Comparison of ENCODE assay signal across 8 cellular contexts in the genomic region with DNA sequence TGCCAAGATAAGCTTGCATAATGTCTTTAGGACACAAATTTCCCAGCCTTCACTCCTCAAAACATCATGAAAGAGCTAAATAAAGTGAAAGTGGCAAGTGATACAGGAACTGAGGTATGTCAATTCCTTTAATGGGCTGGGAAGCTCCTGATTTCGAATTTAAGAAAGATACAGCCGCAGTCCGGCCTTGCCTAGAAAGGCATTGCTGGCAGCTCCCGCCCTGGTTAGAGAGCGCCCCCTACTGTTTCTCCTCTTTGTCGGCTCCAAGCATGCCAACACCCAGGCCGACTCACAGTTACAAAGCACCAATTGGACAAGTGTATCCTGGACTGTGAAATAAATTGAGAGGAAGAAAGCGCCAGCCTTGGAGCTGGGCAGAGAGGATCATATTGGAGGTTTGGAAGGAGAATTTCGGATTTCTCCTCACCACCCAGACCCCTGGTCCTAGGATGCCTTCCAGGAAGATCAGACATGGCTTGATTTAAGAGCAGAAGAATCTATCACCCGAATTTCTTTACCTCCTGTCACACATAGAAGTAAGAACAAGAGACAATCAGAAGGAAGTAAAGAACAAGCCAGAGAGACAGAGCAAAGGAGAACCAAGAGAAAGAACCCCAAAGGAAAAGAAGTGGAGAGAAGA.
DNase-seq lines count a peak whose midpoint lies in the region; ATAC-seq, FAIRE-seq and TF ChIP-seq lines count a peak whose summit lies in the region.

No MANE protein-coding gene starts in this region.

- ATAC-seq in A549 (peak; percentile 97 to 99), GM18519 (IDR thresholded peaks at IDR 0.05; ENCODE audit: low FRiP score, unreplicated experiment) (peak; percentile 82), HG03064 (IDR thresholded peaks at IDR 0.05; ENCODE audit: low read depth, unreplicated experiment) (peak; percentile 85)

- TF ChIP-seq RAD21 in A549 (conservative IDR thresholded peaks at IDR 0.05 in 1 of 2, IDR thresholded peaks at IDR 0.05 in 1 of 2) = peak; percentile 87 to 89

- POLR2A ChIA-PET in A549 (lab: Yijun Ruan, JAX) = no interaction called here

- DNase-seq in A549 (ENCODE audit: low read depth in 1 of 2, low spot score in 1 of 2) (peak; percentile 28 to 78), NCI-H2107 (lab: John Stamatoyannopoulos, UW) (peak; percentile 75), UCSD-AML1 (lab: John Stamatoyannopoulos, UW; ENCODE audit: unreplicated experiment) (peak; percentile 70), brain microvascular endothelial cell (peak; percentile 83), iPS-NIHi11 (ENCODE audit: low spot score) (peak; percentile 90), smooth muscle cell of the brain vasculature (ENCODE audit: low read depth, low spot score) (peak; percentile 80)

- H3K27ac ChIP-seq in A549 = no peak overlapping the region
- H3K27ac ChIP-seq in brain microvascular endothelial cell = no peak overlapping the region

- no peak overlapping the region for H3K4me3 ChIP-seq in A549
- H3K4me3 ChIP-seq in brain microvascular endothelial cell (ENCODE audit: low read depth, low read length) = no peak overlapping the region

- in situ Hi-C loops in brain microvascular endothelial cell (cut with HindIII; ENCODE audit: low pct_ligation_motif_present, low sequenced_read_pairs) = no loop called here

- TF ChIP-seq CTCF in A549 (IDR thresholded peaks at IDR 0.05) (peak; percentile 67), brain microvascular endothelial cell (IDR thresholded peaks at IDR 0.05; ENCODE audit: low read depth, low read length, missing control alignments) (peak; percentile 97)

- H3K4me2 ChIP-seq in A549 = no peak overlapping the region

- H3K27me3 ChIP-seq in brain microvascular endothelial cell (replicated peaks) = no peaks in the 10 kb centered on the region

- no peaks in the 10 kb centered on the region for H3K9me3 ChIP-seq in A549

- TF ChIP-seq POLR2A in A549 (IDR thresholded peaks at IDR 0.05; ENCODE audit: low read length) = no peak

- no peaks in the 10 kb centered on the region for H3K36me3 ChIP-seq in brain microvascular endothelial cell (replicated peaks)

- 7% methylated on average over 10 of the region's 10 CpGs for WGBS in A549 (ENCODE audit: missing lambda C conversion rate)

- no peak for FAIRE-seq in A549 (lab: Jason Lieb, UNC)

- TF ChIP-seq EP300 in A549 (IDR thresholded peaks at IDR 0.05) = no peak

- no peaks in the 10 kb centered on the region for H3K4me1 ChIP-seq in A549

- CTCF ChIA-PET in A549 (lab: Yijun Ruan, JAX) = interaction anchor here (0.6 to 11.9 kb wide), 31 partner anchors 7 to 1083 kb away, joined by 3 to 174 read pairs (median 4); no protein-coding TSS in a partner anchor

TF ChIP-seq in A549, 52 proteins besides CTCF, POLR2A, EP300 and RAD21:
- TF ChIP-seq RCOR1 (IDR thresholded peaks at IDR 0.05; ENCODE audit: low read depth, low read length) (no peak), SMC3 (IDR thresholded peaks at IDR 0.05) (peak; percentile 86)
